In the genomic region with DNA sequence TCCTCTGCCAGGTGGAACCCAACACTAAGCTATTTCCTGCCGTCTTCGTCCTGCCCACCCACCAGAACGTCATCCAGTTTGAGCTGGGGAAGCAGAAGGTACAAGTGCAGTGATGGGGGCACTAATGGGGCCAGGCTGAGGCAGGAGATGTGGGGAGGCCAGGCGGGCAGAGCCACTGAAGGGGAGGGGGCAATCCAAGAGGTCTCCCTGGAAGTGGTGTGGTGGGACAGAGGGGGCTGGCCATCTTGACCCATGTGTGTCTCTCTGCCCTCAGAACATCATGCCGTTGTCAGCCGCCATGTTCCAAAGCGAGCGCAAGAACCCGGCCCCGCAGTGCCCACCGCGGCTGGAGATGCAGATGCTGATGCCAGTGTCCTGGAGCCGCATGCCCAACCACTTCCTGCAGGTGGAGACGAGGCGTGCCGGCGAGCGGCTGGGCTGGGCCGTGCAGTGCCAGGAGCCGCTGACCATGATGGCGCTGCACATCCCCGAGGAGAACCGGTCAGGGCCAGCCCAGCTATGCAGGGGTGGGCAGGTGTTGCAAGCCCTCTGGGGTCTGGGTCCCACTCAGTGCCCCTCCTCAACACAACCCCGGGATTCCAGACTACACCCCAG, we compare ENCODE assay signal across 22 cellular contexts. TPM values are rescaled to one million over a fixed set of nuclear protein-coding genes. Genes with fewer than 3 reads are reported as not detected.
DNase-seq lines count a peak whose midpoint lies in the region; ATAC-seq, FAIRE-seq and TF ChIP-seq lines count a peak whose summit lies in the region.
"Had no signal": no experiment of that assay in that cellular context is flagged by ENCODE, and none has a peak within 500 bp of the region (broad histone marks: within the 10 kb centered on the region; RNA-seq: fewer than 3 reads in every experiment).

No MANE protein-coding gene starts in this region.

- no peaks in the 10 kb centered on the region for H3K27me3 ChIP-seq in H1 (replicated peaks in 1 of 4; ENCODE audit: control insufficient read depth in 3 of 4, extremely low read depth in 1 of 4, insufficient read depth in 3 of 4, low read length in 3 of 4)
- H3K27me3 ChIP-seq: BLaER1 treated with 17β-estradiol and CSF1 and Interleukin-3, amounts not matched to agents 10 nM and 100 nM had no signal

- H3K4ac ChIP-seq in H1 (replicated peaks; ENCODE audit: insufficient read length, low read depth, low read length) = no peak overlapping the region

- no peak overlapping the region for H3K27ac Mint-ChIP-seq in stimulated activated effector memory CD8-positive, alpha-beta T cell treated with anti-CD3 and anti-CD28 coated beads, Interleukin-12 subunit alpha, Interleukin-12 subunit beta, amount 100 ng/mL, for 72 hours
- no peak overlapping the region for H3K27ac Mint-ChIP-seq in natural killer cell
- H3K27ac Mint-ChIP-seq: B cell; CD8-positive, alpha-beta T cell; IgD-negative memory B cell had no signal

- DNase-seq in NCI-H748 (lab: John Stamatoyannopoulos, UW; ENCODE audit: unreplicated experiment) = peak; percentile 42
- DNase-seq in NCI-H748 treated with DMSO at 0.1 percent for 48 hours (lab: John Stamatoyannopoulos, UW) = no peak
- DNase-seq in H1 (ENCODE audit: low read depth in 1 of 2, low spot score in 2 of 2) = no peak
- DNase-seq in stimulated activated effector memory CD8-positive, alpha-beta T cell treated with anti-CD3 and anti-CD28 coated beads, Interleukin-12 subunit alpha, Interleukin-12 subunit beta, amount 100 ng/mL, for 72 hours (ENCODE audit: low spot score in 2 of 2) = no peak
- no peak for DNase-seq in head of caudate nucleus
- DNase-seq in natural killer cell = no peak
- DNase-seq: 8988T; Calu3; CD8-positive, alpha-beta T cell; DMS79 treated with DMSO at 0.1 percent for 48 hours; GM23248; H7 had no signal

- TF ChIP-seq POLR2A in H1 (IDR thresholded peaks at IDR 0.05; ENCODE audit: control extremely low read depth in 1 of 2, low read depth in 2 of 2, low read length in 2 of 2) = no peak

- FAIRE-seq in H1 (lab: Jason Lieb, UNC) = no peak
- FAIRE-seq: GM12878, GM19239, HepG2 had no signal

- no peaks in the 10 kb centered on the region for H3K9me3 ChIP-seq in H1 (ENCODE audit: insufficient read depth in 2 of 2, low read depth in 1 of 2, low read length in 1 of 2)

- no peak overlapping the region for H2BK5ac ChIP-seq in H1 (ENCODE audit: low read depth, low read length)

- no peak overlapping the region for H2BK12ac ChIP-seq in H1 (ENCODE audit: low read depth, low read length)

- TF ChIP-seq EP300 in H1 (IDR thresholded peaks at IDR 0.05; ENCODE audit: borderline replicate concordance in 1 of 2, low read depth in 2 of 2, low read length in 2 of 2) = no peak

- H3K23ac ChIP-seq in H1 (ENCODE audit: insufficient read length) = no peak overlapping the region

- H3K4me3 ChIP-seq in H1 (ENCODE audit: extremely low read depth in 1 of 4, insufficient read depth in 2 of 4, low read depth in 3 of 4, low read length in 4 of 4) = no peak overlapping the region
- H3K4me3 ChIP-seq: BLaER1 treated with 17β-estradiol and CSF1 and Interleukin-3, amounts not matched to agents 10 nM and 100 nM; GM12878; GM23248 had no signal

- H3K4me3 Mint-ChIP-seq in stimulated activated effector memory CD8-positive, alpha-beta T cell treated with anti-CD3 and anti-CD28 coated beads, Interleukin-12 subunit alpha, Interleukin-12 subunit beta, amount 100 ng/mL, for 72 hours = no peak overlapping the region
- H3K4me3 Mint-ChIP-seq in natural killer cell = no peak overlapping the region
- H3K4me3 Mint-ChIP-seq: B cell; CD8-positive, alpha-beta T cell; IgD-negative memory B cell had no signal

- no peak overlapping the region for H2BK15ac ChIP-seq in H1 (ENCODE audit: low read length)

- H3K4me2 ChIP-seq in H1 (ENCODE audit: insufficient read depth in 1 of 2, low read depth in 2 of 2, low read length in 2 of 2) = no peak overlapping the region

- peaks cover 38% of the 10 kb centered on the region for H3K36me3 Mint-ChIP-seq in stimulated activated effector memory CD8-positive, alpha-beta T cell treated with anti-CD3 and anti-CD28 coated beads, Interleukin-12 subunit alpha, Interleukin-12 subunit beta, amount 100 ng/mL, for 72 hours
- no peaks in the 10 kb centered on the region for H3K36me3 Mint-ChIP-seq in natural killer cell
- H3K36me3 Mint-ChIP-seq: CD8-positive, alpha-beta T cell; IgD-negative memory B cell had no signal

- H4K20me1 ChIP-seq in H1 (replicated peaks in 1 of 2; ENCODE audit: control insufficient read depth in 1 of 2, insufficient read depth in 2 of 2, low read length in 2 of 2) = peaks cover 0 to 2% of the 10 kb centered on the region in 2 experiments
- H4K20me1 ChIP-seq: BLaER1 treated with 17β-estradiol and CSF1 and Interleukin-3, amounts not matched to agents 10 nM and 100 nM had no signal

- H3K4me1 ChIP-seq in H1 (replicated peaks in 1 of 4; ENCODE audit: control insufficient read depth in 3 of 4, insufficient read depth in 4 of 4, low read length in 3 of 4) = no peaks in the 10 kb centered on the region

- H3K4me1 Mint-ChIP-seq in stimulated activated effector memory CD8-positive, alpha-beta T cell treated with anti-CD3 and anti-CD28 coated beads, Interleukin-12 subunit alpha, Interleukin-12 subunit beta, amount 100 ng/mL, for 72 hours = no peaks in the 10 kb centered on the region
- no peaks in the 10 kb centered on the region for H3K4me1 Mint-ChIP-seq in natural killer cell
- H3K4me1 Mint-ChIP-seq: B cell, IgD-negative memory B cell had no signal

- 0 out of 2 replicates have a peak overlapping the region, but pooled peaks have one; percentile 21 for H4K8ac ChIP-seq in H1 (ENCODE audit: extremely low read depth, insufficient read depth, low read length)

- ATAC-seq in SK-N-SH treated with all-trans-retinoic acid at 6 μM for 48 hours = peak; percentile 49; the same call in 1 of the 3 replicates
- ATAC-seq in stimulated activated effector memory CD8-positive, alpha-beta T cell treated with anti-CD3 and anti-CD28 coated beads, Interleukin-12 subunit alpha, Interleukin-12 subunit beta, amount 100 ng/mL, for 72 hours = peak; percentile 12
- no peak for ATAC-seq in GM21381 (IDR thresholded peaks at IDR 0.05; ENCODE audit: unreplicated experiment)
- ATAC-seq in natural killer cell = no peak
- ATAC-seq: CD8-positive, alpha-beta T cell; GM12878; HCT116; HepG2 had no signal

- H3K23me2 ChIP-seq in H1 (ENCODE audit: low read depth, low read length) = peaks cover 7% of the 10 kb centered on the region; the same call in 1 of the 2 replicates

- POLR2A ChIA-PET in H1 (lab: Charles Lee; ENCODE audit: partially characterized antibody) = interaction anchor here (1.4 kb wide), 1 partner anchor 11 kb away, joined by 6 read pairs; no protein-coding TSS in a partner anchor

- no peak for TF ChIP-seq RAD21 in H1 (IDR thresholded peaks at IDR 0.05 in 1 of 2, conservative IDR thresholded peaks at IDR 0.05 in 1 of 2; ENCODE audit: low read depth in 2 of 2, low read length in 2 of 2)

- no peaks in the 10 kb centered on the region for H3K79me1 ChIP-seq in H1 (ENCODE audit: low read depth, low read length)

- CTCF ChIA-PET in H1 (lab: Charles Lee; ENCODE audit: partially characterized antibody) = interaction anchor here (0.6 to 2.2 kb wide), 3 partner anchors 10 to 173 kb away, joined by 3 to 9 read pairs (median 3); partner anchors contain the start of gene FAM98C

- H4K91ac ChIP-seq in H1 (replicated peaks; ENCODE audit: insufficient read length, low read length) = no peak overlapping the region

- no peak overlapping the region for H2BK20ac ChIP-seq in H1 (ENCODE audit: low read length)

- H3K79me2 ChIP-seq in H1 (ENCODE audit: control insufficient read depth in 1 of 2, insufficient read depth in 2 of 2, low read length in 2 of 2) = no peaks in the 10 kb centered on the region

- H3K9ac ChIP-seq in H1 (replicated peaks in 1 of 4; ENCODE audit: extremely low read depth in 1 of 4, low read depth in 3 of 4, low read length in 3 of 4) = no peak overlapping the region
- H3K9ac ChIP-seq: BLaER1 treated with 17β-estradiol and CSF1 and Interleukin-3, amounts not matched to agents 10 nM and 100 nM; GM23248 had no signal

- intact Hi-C loops in head of caudate nucleus (cut with DNase I) = no loop called here
- intact Hi-C loops in natural killer cell (cut with micrococcal nuclease) = no loop called here

- H2AK5ac ChIP-seq in H1 (ENCODE audit: low read depth, low read length) = no peak overlapping the region

- peaks cover 0 to 10% of the 10 kb centered on the region in 2 donors for H3K27me3 Mint-ChIP-seq in natural killer cell (ENCODE audit: low read depth in 2 of 2)

- no peak overlapping the region for H3K14ac ChIP-seq in H1 (ENCODE audit: insufficient read length)

- peaks cover 3 to 28% (median 8%) of the 10 kb centered on the region in 4 experiments; a peak in 5 of 8 replicates for H3K36me3 ChIP-seq in H1 (ENCODE audit: control insufficient read depth in 2 of 4, insufficient read depth in 4 of 4, low read length in 3 of 4)

- no peak overlapping the region for H2BK120ac ChIP-seq in H1 (replicated peaks; ENCODE audit: low read depth, low read length)

- H3K18ac ChIP-seq in H1 (ENCODE audit: extremely low read depth, low read length) = no peak overlapping the region

- H3K9me3 Mint-ChIP-seq in stimulated activated effector memory CD8-positive, alpha-beta T cell treated with anti-CD3 and anti-CD28 coated beads, Interleukin-12 subunit alpha, Interleukin-12 subunit beta, amount 100 ng/mL, for 72 hours = no peaks in the 10 kb centered on the region
- no peaks in the 10 kb centered on the region for H3K9me3 Mint-ChIP-seq in natural killer cell
- H3K9me3 Mint-ChIP-seq: CD8-positive, alpha-beta T cell had no signal

- H2AFZ ChIP-seq in H1 (ENCODE audit: low read length) = no peak overlapping the region
- H2AFZ ChIP-seq: GM23248 had no signal

- 94% methylated on average over 24 of the region's 24 CpGs; no CpG with 5 or more reads in 1 of the 2 experiments for WGBS in H1 (ENCODE audit: extremely low coverage in 1 of 2, insufficient coverage in 1 of 2, insufficient read length in 1 of 2, insufficient replicate concordance in 2 of 2, low coverage in 1 of 2, low lambda C conversion rate in 2 of 2, missing lambda C conversion rate in 1 of 2), 2 experiments

- TF ChIP-seq CTCF in H1 (IDR thresholded peaks at IDR 0.05; ENCODE audit: control extremely low read depth in 1 of 3, insufficient read depth in 1 of 3, low read depth in 1 of 3, low read length in 3 of 3) (peak in 1 of 3 experiments; percentile 9; a peak in 1 of 4 replicates), natural killer cell (IDR thresholded peaks at IDR 0.05) (no peak)

- no peak overlapping the region for H3K56ac ChIP-seq in H1 (replicated peaks; ENCODE audit: insufficient read length, low read depth, low read length)

- H4K5ac ChIP-seq in H1 (ENCODE audit: insufficient read length, low read depth, low read length) = no peak overlapping the region

- no peak overlapping the region for H3K27ac ChIP-seq in H1 (ENCODE audit: low read depth, low read length)
- H3K27ac ChIP-seq: BLaER1 treated with 17β-estradiol and CSF1 and Interleukin-3, amounts not matched to agents 10 nM and 100 nM; GM23248 had no signal

RNA-seq across cellular contexts. Expression of gene RYR1, which starts 49.6 kb away (rescaled TPM):
- 10.7 and 11.8 TPM in 2 replicates for total RNA-seq in H1 (2021; fragmentation: NEBNext Ultra II Directional; extraction: Animal tissue kit (Norgen Biotek cat#: 25700))
- polyA plus RNA-seq in H1 (2011; rRNA removed) = 5.8 and 12.3 TPM in 2 replicates
- polyA plus RNA-seq in H1 (2011; cell fraction: cytosol; rRNA removed) = 7.8 TPM
- polyA plus RNA-seq in H1 (2011; cell fraction: nucleus; rRNA removed) = 53.4 TPM
- 18.4 to 26.0 TPM (median 21.8 TPM) in 4 replicates for polyA plus RNA-seq in H1 (2012, experiment 1 of 2)
- polyA plus RNA-seq in H1 (2012, experiment 2 of 2) = 10.9 TPM
- 7.2 TPM for polyA plus RNA-seq in H1 (2013, experiment 1 of 2)
- 5.7 TPM for polyA plus RNA-seq in H1 (2013, experiment 2 of 2)
- 8.8 and 9.9 TPM in 2 replicates for polyA minus RNA-seq in H1 (2011; rRNA and poly(A)+ RNA removed)
- polyA minus RNA-seq in H1 (2011; cell fraction: cytosol; rRNA and poly(A)+ RNA removed) = 6.8 TPM
- 27.4 TPM for polyA minus RNA-seq in H1 (2011; cell fraction: nucleus; rRNA and poly(A)+ RNA removed)
- total RNA-seq in natural killer cell = 1 to 10 TPM in 1 of 3 donors, under 1 TPM in 2; 0.05 to 1.0 (median 0.65) TPM
- total RNA-seq: HepG2 had no signal
- polyA plus RNA-seq: GM23248 had no signal

RNA-seq across cellular contexts. Expression of gene RASGRP4, which starts 57.1 kb away (rescaled TPM):
- total RNA-seq in H1 (2021; fragmentation: NEBNext Ultra II Directional; extraction: Animal tissue kit (Norgen Biotek cat#: 25700)) = 1.9 and 2.0 TPM in 2 replicates
- 3.1 and 5.7 TPM in 2 replicates for polyA plus RNA-seq in H1 (2011; rRNA removed)
- 3.1 TPM for polyA plus RNA-seq in H1 (2011; cell fraction: cytosol; rRNA removed)
- polyA plus RNA-seq in H1 (2011; cell fraction: nucleus; rRNA removed) = 7.7 TPM
- 1.2 to 2.0 TPM (median 1.6 TPM) in 4 replicates for polyA plus RNA-seq in H1 (2012, experiment 1 of 2)
- 1.1 TPM for polyA plus RNA-seq in H1 (2012, experiment 2 of 2)
- 2.3 TPM for polyA plus RNA-seq in H1 (2013, experiment 1 of 2)
- 2.0 TPM for polyA plus RNA-seq in H1 (2013, experiment 2 of 2)
- polyA minus RNA-seq in H1 (2011; rRNA and poly(A)+ RNA removed) = 1.3 and 1.7 TPM in 2 replicates
- polyA minus RNA-seq in H1 (2011; cell fraction: cytosol; rRNA and poly(A)+ RNA removed) = 1.3 TPM
- 1.6 TPM for polyA minus RNA-seq in H1 (2011; cell fraction: nucleus; rRNA and poly(A)+ RNA removed)
- total RNA-seq in natural killer cell = 1 to 10 TPM; 2.3 to 9.3 (median 5.7) TPM
- total RNA-seq: Calu3; CD8-positive, alpha-beta T cell; G401; GM23248; HepG2 had no signal
- polyA plus RNA-seq: GM23248, HepG2 had no signal

Comparison
In these comparisons a context has a peak if more than half of its experiments do, and no peak if none do; other contexts are left out.
1. ATAC-seq: peak in SK-N-SH treated with all-trans-retinoic acid at 6 μM for 48 hours (single experiment) and stimulated activated effector memory CD8-positive, alpha-beta T cell treated with anti-CD3 and anti-CD28 coated beads, Interleukin-12 subunit alpha, Interleukin-12 subunit beta, amount 100 ng/mL, for 72 hours (single experiment); none in GM21381 (single experiment) and natural killer cell (0 of 3).